19 cellular contexts compared by ENCODE assay signal in the genomic region with DNA sequence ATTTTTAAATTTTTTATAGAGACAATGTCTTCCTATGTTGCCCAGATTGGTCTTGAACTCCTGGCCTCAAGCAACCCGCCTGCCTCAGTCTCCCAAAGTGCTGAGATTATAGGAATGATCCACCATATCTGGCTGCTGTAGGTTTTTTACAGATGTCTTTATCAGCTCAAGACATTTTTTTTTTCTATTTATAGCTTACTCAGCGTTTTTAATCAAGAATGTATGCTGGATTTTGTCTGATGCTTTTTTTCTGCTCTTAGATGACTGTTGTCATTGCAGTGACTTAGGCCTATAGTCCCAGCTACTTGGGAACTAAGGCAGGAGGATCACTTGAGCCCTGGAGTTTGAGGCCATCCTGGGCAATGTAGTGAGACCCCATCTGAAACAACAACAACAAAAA.
DNase-seq lines count a peak whose midpoint lies in the region; ATAC-seq, FAIRE-seq and TF ChIP-seq lines count a peak whose summit lies in the region.
"Had no signal": no experiment of that assay in that cellular context is flagged by ENCODE, and none has a peak within 500 bp of the region (broad histone marks: within the 10 kb centered on the region; RNA-seq: fewer than 3 reads in every experiment).

No MANE protein-coding gene starts in this region.

- H3K27me3 ChIP-seq in HepG2 (ENCODE audit: control insufficient read depth in 1 of 2, insufficient read depth in 2 of 2, low read length in 2 of 2) (no peaks in the 10 kb centered on the region), right lobe of liver (no peaks in the 10 kb centered on the region), Karpas-422 (ENCODE audit: low read length) (0 out of 2 replicates have a peak, but pooled peaks cover 3% of the 10 kb centered on the region), H1 (replicated peaks in 1 of 4; ENCODE audit: control insufficient read depth in 3 of 4, extremely low read depth in 1 of 4, insufficient read depth in 3 of 4, low read length in 3 of 4) (no peaks in the 10 kb centered on the region)
- H3K27me3 ChIP-seq: BLaER1 treated with 17β-estradiol and CSF1 and Interleukin-3, amounts not matched to agents 10 nM and 100 nM had no signal

- no peak overlapping the region for H2BK15ac ChIP-seq in H1 (ENCODE audit: low read length)

- no peaks in the 10 kb centered on the region for H3K4me1 ChIP-seq in HepG2 (ENCODE audit: insufficient read depth, low read length)
- H3K4me1 ChIP-seq in right lobe of liver: no peaks in the 10 kb centered on the region
- no peaks in the 10 kb centered on the region for H3K4me1 ChIP-seq in Karpas-422 (ENCODE audit: low read length)
- peaks cover 0 to 3% (median 0%) of the 10 kb centered on the region in 4 experiments; a peak in 1 of 7 replicates for H3K4me1 ChIP-seq in H1 (replicated peaks in 1 of 4; ENCODE audit: control insufficient read depth in 3 of 4, insufficient read depth in 4 of 4, low read length in 3 of 4)
- H3K4me1 ChIP-seq: Caco-2 had no signal

- TF ChIP-seq CTCF in HepG2 (CRISPR knock-in tag; IDR thresholded peaks at IDR 0.05) (no peak), right lobe of liver (IDR thresholded peaks at IDR 0.05) (no peak), H1 (IDR thresholded peaks at IDR 0.05; ENCODE audit: control extremely low read depth in 1 of 3, insufficient read depth in 1 of 3, low read depth in 1 of 3, low read length in 3 of 3) (no peak)

- no peak for TF ChIP-seq RAD21 in HepG2 (CRISPR knock-in tag; IDR thresholded peaks at IDR 0.05)
- TF ChIP-seq RAD21 in H1 (IDR thresholded peaks at IDR 0.05 in 1 of 2, conservative IDR thresholded peaks at IDR 0.05 in 1 of 2; ENCODE audit: low read depth in 2 of 2, low read length in 2 of 2): no peak

- H3K4me3 ChIP-seq in HepG2 (replicated peaks in 1 of 3; ENCODE audit: insufficient read depth in 1 of 3, low read depth in 2 of 3, low read length in 3 of 3): no peak overlapping the region
- H3K4me3 ChIP-seq in right lobe of liver: no peak overlapping the region
- H3K4me3 ChIP-seq in Karpas-422 (ENCODE audit: low read length): no peak overlapping the region
- no peak overlapping the region for H3K4me3 ChIP-seq in H1 (ENCODE audit: extremely low read depth in 1 of 4, insufficient read depth in 2 of 4, low read depth in 3 of 4, low read length in 4 of 4)
- H3K4me3 ChIP-seq: BLaER1 treated with 17β-estradiol and CSF1 and Interleukin-3, amounts not matched to agents 10 nM and 100 nM had no signal

- in situ Hi-C loops in HepG2 (cut with HindIII; ENCODE audit: extremely low pct_ligation_motif_present, low pct_unique_long_range_greater_than_20kb): no loop called here

- no peak overlapping the region for H2AFZ ChIP-seq in HepG2 (ENCODE audit: low read length)
- H2AFZ ChIP-seq in Karpas-422 (ENCODE audit: low read length): no peak overlapping the region
- no peak overlapping the region for H2AFZ ChIP-seq in H1 (ENCODE audit: low read length)

- no peak overlapping the region for H3K18ac ChIP-seq in H1 (ENCODE audit: extremely low read depth, low read length)

- H3K79me2 ChIP-seq in HepG2 (ENCODE audit: insufficient read depth, low read length) (no peaks in the 10 kb centered on the region), Karpas-422 (ENCODE audit: low read length) (no peaks in the 10 kb centered on the region), H1 (ENCODE audit: control insufficient read depth in 1 of 2, insufficient read depth in 2 of 2, low read length in 2 of 2) (no peaks in the 10 kb centered on the region)

- H3K9ac ChIP-seq in HepG2 (ENCODE audit: insufficient read depth, low read depth, low read length): no peak overlapping the region
- H3K9ac ChIP-seq in Karpas-422 (ENCODE audit: low read length): no peak overlapping the region
- no peak overlapping the region for H3K9ac ChIP-seq in H1 (replicated peaks in 1 of 4; ENCODE audit: extremely low read depth in 1 of 4, low read depth in 3 of 4, low read length in 3 of 4)
- H3K9ac ChIP-seq: BLaER1 treated with 17β-estradiol and CSF1 and Interleukin-3, amounts not matched to agents 10 nM and 100 nM had no signal

- no peak overlapping the region for H3K56ac ChIP-seq in H1 (replicated peaks; ENCODE audit: insufficient read length, low read depth, low read length)

- no peak overlapping the region for H2BK12ac ChIP-seq in H1 (ENCODE audit: low read depth, low read length)

- no peaks in the 10 kb centered on the region for H4K20me1 ChIP-seq in HepG2 (ENCODE audit: insufficient read depth, low read length)
- H4K20me1 ChIP-seq in Karpas-422 (ENCODE audit: insufficient read depth, low read depth, low read length): no peaks in the 10 kb centered on the region
- no peaks in the 10 kb centered on the region for H4K20me1 ChIP-seq in H1 (replicated peaks in 1 of 2; ENCODE audit: control insufficient read depth in 1 of 2, insufficient read depth in 2 of 2, low read length in 2 of 2)

- FAIRE-seq in HepG2 (lab: Jason Lieb, UNC) (no peak), H1 (lab: Jason Lieb, UNC) (no peak)
- FAIRE-seq: GM12891, GM19239 had no signal

- H4K8ac ChIP-seq in H1 (ENCODE audit: extremely low read depth, insufficient read depth, low read length): no peak overlapping the region

- H3K4me2 ChIP-seq in HepG2 (ENCODE audit: low read depth, low read length) (no peak overlapping the region), Karpas-422 (ENCODE audit: low read depth, low read length, poor library complexity, severe bottlenecking) (no peak overlapping the region), H1 (ENCODE audit: insufficient read depth in 1 of 2, low read depth in 2 of 2, low read length in 2 of 2) (no peak overlapping the region)
- H3K4me2 ChIP-seq: BLaER1 treated with 17β-estradiol and CSF1 and Interleukin-3, amounts not matched to agents 10 nM and 100 nM had no signal

- H3K36me3 ChIP-seq in HepG2 (replicated peaks in 1 of 2; ENCODE audit: control insufficient read depth in 1 of 2, insufficient read depth in 2 of 2, low read length in 2 of 2) (peaks cover 0 to 1% of the 10 kb centered on the region in 2 experiments; a peak in 1 of 5 replicates), right lobe of liver (no peaks in the 10 kb centered on the region), Karpas-422 (ENCODE audit: insufficient read depth, low read length) (no peaks in the 10 kb centered on the region), H1 (ENCODE audit: control insufficient read depth in 2 of 4, insufficient read depth in 4 of 4, low read length in 3 of 4) (no peaks in the 10 kb centered on the region)

- H3K79me1 ChIP-seq in H1 (ENCODE audit: low read depth, low read length): no peaks in the 10 kb centered on the region

- POLR2A ChIA-PET in HepG2 (lab: Yijun Ruan, JAX) (no interaction called here), H1 (lab: Charles Lee; ENCODE audit: partially characterized antibody) (no interaction called here)

- H2AK5ac ChIP-seq in H1 (ENCODE audit: low read depth, low read length): no peak overlapping the region

- TF ChIP-seq POLR2A in HepG2 (IDR thresholded peaks at IDR 0.05; ENCODE audit: insufficient read depth in 1 of 2, low read depth in 2 of 2, low read length in 2 of 2) (no peak), right lobe of liver (IDR thresholded peaks at IDR 0.05) (no peak), H1 (IDR thresholded peaks at IDR 0.05; ENCODE audit: control extremely low read depth in 1 of 2, low read depth in 2 of 2, low read length in 2 of 2) (no peak)

- H3K4ac ChIP-seq in H1 (replicated peaks; ENCODE audit: insufficient read length, low read depth, low read length): no peak overlapping the region

- CTCF ChIA-PET in HepG2 (lab: Yijun Ruan, JAX; ENCODE audit: low intra/inter-chr PET ratio, low total read pairs) (no interaction called here), H1 (lab: Charles Lee; ENCODE audit: partially characterized antibody) (interaction anchor here (0.9 kb wide), 1 partner anchor 94 kb away, joined by 3 read pairs; no protein-coding TSS in a partner anchor)

- BruUV-seq in HepG2 (replicated peaks; lab: Mats Ljungman, UMichigan): no TSS peak

- no peak overlapping the region for H2BK5ac ChIP-seq in H1 (ENCODE audit: low read depth, low read length)

- H2BK120ac ChIP-seq in H1 (replicated peaks; ENCODE audit: low read depth, low read length): no peak overlapping the region

- H3K27ac ChIP-seq in HepG2 (ENCODE audit: extremely low read length, insufficient read depth, low read length): no peak overlapping the region
- no peak overlapping the region for H3K27ac ChIP-seq in right lobe of liver
- H3K27ac ChIP-seq in Karpas-422 (ENCODE audit: low read length): no peak overlapping the region
- H3K27ac ChIP-seq in H1 (ENCODE audit: low read depth, low read length): no peak overlapping the region
- H3K27ac ChIP-seq: 22Rv1; BLaER1 treated with 17β-estradiol and CSF1 and Interleukin-3, amounts not matched to agents 10 nM and 100 nM; C4-2B had no signal

- 63% methylated on average over 2 of the region's 2 CpGs for WGBS in HepG2 (ENCODE audit: low lambda C conversion rate)
- WGBS in right lobe of liver (ENCODE audit: insufficient coverage, low coverage, low lambda C conversion rate, missing lambda C conversion rate): 80% methylated on average over 2 of the region's 2 CpGs
- 89% methylated on average over 2 of the region's 2 CpGs; no CpG with 5 or more reads in 1 of the 2 experiments for WGBS in H1 (ENCODE audit: extremely low coverage in 1 of 2, insufficient coverage in 1 of 2, insufficient read length in 1 of 2, insufficient replicate concordance in 2 of 2, low coverage in 1 of 2, low lambda C conversion rate in 2 of 2, missing lambda C conversion rate in 1 of 2), 2 experiments

- H3K23me2 ChIP-seq in H1 (ENCODE audit: low read depth, low read length): no peaks in the 10 kb centered on the region

- H3K14ac ChIP-seq in H1 (ENCODE audit: insufficient read length): no peak overlapping the region

- H3K9me3 ChIP-seq in HepG2 (ENCODE audit: low read length) (no peaks in the 10 kb centered on the region), right lobe of liver (peaks cover 0 to 8% (median 0%) of the 10 kb centered on the region in 4 donors), Karpas-422 (ENCODE audit: low read length) (peaks cover 7% of the 10 kb centered on the region; the same call in 1 of the 2 replicates), H1 (ENCODE audit: insufficient read depth in 2 of 2, low read depth in 1 of 2, low read length in 1 of 2) (0 out of 4 replicates have a peak, but pooled peaks cover 0 to 3% of the 10 kb centered on the region in 2 experiments)

- no peak for ATAC-seq in HepG2
- ATAC-seq in right lobe of liver: no peak
- ATAC-seq in HG03025 (IDR thresholded peaks at IDR 0.05; ENCODE audit: low FRiP score, unreplicated experiment): no peak
- no peak for ATAC-seq in Right ventricle myocardium superior (ENCODE audit: poor library complexity)
- ATAC-seq: CD8-positive, alpha-beta T cell had no signal

- H2BK20ac ChIP-seq in H1 (ENCODE audit: low read length): no peak overlapping the region

- no peak overlapping the region for H4K91ac ChIP-seq in H1 (replicated peaks; ENCODE audit: insufficient read length, low read length)

- TF ChIP-seq EP300 in HepG2 (IDR thresholded peaks at IDR 0.05; ENCODE audit: low read depth in 2 of 2, low read length in 2 of 2) (no peak), HepG2 (CRISPR knock-in tag; IDR thresholded peaks at IDR 0.05; ENCODE audit: borderline replicate concordance) (no peak), H1 (IDR thresholded peaks at IDR 0.05; ENCODE audit: borderline replicate concordance in 1 of 2, low read depth in 2 of 2, low read length in 2 of 2) (no peak)

- H4K5ac ChIP-seq in H1 (ENCODE audit: insufficient read length, low read depth, low read length): no peak overlapping the region

- intact Hi-C loops in HepG2 (cut with micrococcal nuclease; ENCODE audit: unreplicated experiment) (no loop called here), right lobe of liver (cut with DNase I) (no loop called here), Right ventricle myocardium superior (cut with DNase I) (no loop called here)

- H3K9me2 ChIP-seq in Karpas-422 (replicated peaks; ENCODE audit: insufficient read depth, low read length): no peaks in the 10 kb centered on the region

- DNase-seq in HepG2 (ENCODE audit: low spot score): no peak
- no peak for DNase-seq in right lobe of liver
- peak; percentile 32 for DNase-seq in Karpas-422
- no peak for DNase-seq in H1 (ENCODE audit: low read depth in 1 of 2, low spot score in 2 of 2)
- no peak for DNase-seq in NCI-H446 treated with DMSO at 0.1 percent for 48 hours (lab: John Stamatoyannopoulos, UW)
- DNase-seq in Right ventricle myocardium superior: no peak
- DNase-seq: ACHN; Caco-2; Calu3; CD4-positive, alpha-beta T cell; CD8-positive, alpha-beta T cell; DMS79 treated with DMSO at 0.1 percent for 48 hours; GF-D8 had no signal

- H3K23ac ChIP-seq in H1 (ENCODE audit: insufficient read length): no peak overlapping the region

Comparison
In these comparisons a context has a peak if more than half of its experiments do, and no peak if none do; other contexts are left out.
1. Of the 41 proteins assayed by ChIP-seq in both HepG2 and H1: peak only in HepG2: none; only in H1: none; in both: MAFK; in neither: 40.